In genomic region chr5:59921816-59922215, GRCh38 we compare ENCODE assay signal across 17 cellular contexts. TPM values are rescaled to one million over a fixed set of nuclear protein-coding genes. Genes with fewer than 3 reads are reported as not detected.
A peak's percentile ranks its signal among the peaks of the same experiment; 100 is the strongest.
DNase-seq lines count a peak whose midpoint lies in the region; ATAC-seq and TF ChIP-seq lines count a peak whose summit lies in the region.
"Had no signal": no experiment of that assay in that cellular context is flagged by ENCODE, and none has a peak within 500 bp of the region (broad histone marks: within the 10 kb centered on the region; RNA-seq: fewer than 3 reads in every experiment).

No MANE protein-coding gene starts in this region.

- DNase-seq in ELF-1 (ENCODE audit: low read depth, low spot score): peak; percentile 6
- peak; percentile 20 for DNase-seq in WERI-Rb-1
- DNase-seq in glutamatergic neuron: peak; percentile 35
- DNase-seq in mesendoderm: peak; percentile 37
- no peak for DNase-seq in HPDE6-E6E7 (ENCODE audit: extremely low spot score)
- no peak for DNase-seq in activated T-cell treated with anti-CD3 and anti-CD28 coated beads, Interleukin-2, amount 50 U/mL, for 4 hours
- no peak for DNase-seq in NCI-H446 treated with DMSO at 0.1 percent for 48 hours (lab: John Stamatoyannopoulos, UW)
- DNase-seq: AML-193; Caco-2; CD4-positive, alpha-beta T cell; GF-D8; HFFc6 had no signal

- no peak overlapping the region for H4K5ac ChIP-seq in mesendoderm (ENCODE audit: low read length)

- H4K8ac ChIP-seq in mesendoderm (ENCODE audit: low read depth, low read length): no peak overlapping the region

- no peaks in the 10 kb centered on the region for H3K36me3 Mint-ChIP-seq in glutamatergic neuron (ENCODE audit: unreplicated experiment)
- H3K36me3 Mint-ChIP-seq in activated T-cell treated with anti-CD3 and anti-CD28 coated beads, Interleukin-2, amount 50 U/mL, for 4 hours (ENCODE audit: insufficient read depth): no peaks in the 10 kb centered on the region

- no peaks in the 10 kb centered on the region for H3K36me3 ChIP-seq in WERI-Rb-1
- H3K36me3 ChIP-seq in mesendoderm (ENCODE audit: control insufficient read depth, insufficient read depth, low read length): no peaks in the 10 kb centered on the region

- H3K4me3 ChIP-seq in WERI-Rb-1 (ENCODE audit: low read depth, low read length): no peak overlapping the region
- no peak overlapping the region for H3K4me3 ChIP-seq in mesendoderm (ENCODE audit: low read length)
- H3K4me3 ChIP-seq: A549 had no signal

- TF ChIP-seq CTCF in WERI-Rb-1 (IDR thresholded peaks at IDR 0.05; ENCODE audit: low read depth, low read length) (no peak), glutamatergic neuron (IDR thresholded peaks at IDR 0.05; ENCODE audit: partially characterized antibody, unreplicated experiment) (no peak)

- H3K27me3 Mint-ChIP-seq in glutamatergic neuron (ENCODE audit: unreplicated experiment): no peaks in the 10 kb centered on the region
- H3K27me3 Mint-ChIP-seq in activated T-cell treated with anti-CD3 and anti-CD28 coated beads, Interleukin-2, amount 50 U/mL, for 4 hours (ENCODE audit: low read depth): no peaks in the 10 kb centered on the region

- H3K4me1 Mint-ChIP-seq in glutamatergic neuron (ENCODE audit: low read depth, unreplicated experiment): peaks cover 13% of the 10 kb centered on the region
- H3K4me1 Mint-ChIP-seq in activated T-cell treated with anti-CD3 and anti-CD28 coated beads, Interleukin-2, amount 50 U/mL, for 4 hours (ENCODE audit: low read depth): no peaks in the 10 kb centered on the region

- no peak overlapping the region for H3K4me3 Mint-ChIP-seq in glutamatergic neuron (ENCODE audit: unreplicated experiment)
- H3K4me3 Mint-ChIP-seq in activated T-cell treated with anti-CD3 and anti-CD28 coated beads, Interleukin-2, amount 50 U/mL, for 4 hours: no peak overlapping the region
- H3K4me3 Mint-ChIP-seq: CD4-positive, alpha-beta T cell; HFFc6 had no signal

- no peak overlapping the region for H2BK5ac ChIP-seq in mesendoderm (ENCODE audit: low read length)

- no peak for ATAC-seq in activated T-cell treated with anti-CD3 and anti-CD28 coated beads, Interleukin-2, amount 50 U/mL, for 4 hours
- no peak for ATAC-seq in GM18498 (IDR thresholded peaks at IDR 0.05; ENCODE audit: unreplicated experiment)
- ATAC-seq: A549, HCT116 had no signal

- WGBS in mesendoderm (ENCODE audit: extremely low coverage, insufficient coverage, low lambda C conversion rate): no CpG with 5 or more reads among the region's 6 CpGs

- no peak overlapping the region for H3K18ac ChIP-seq in mesendoderm (ENCODE audit: low read length)

- H3K9me3 Mint-ChIP-seq in glutamatergic neuron (ENCODE audit: unreplicated experiment): no peaks in the 10 kb centered on the region
- no peaks in the 10 kb centered on the region for H3K9me3 Mint-ChIP-seq in activated T-cell treated with anti-CD3 and anti-CD28 coated beads, Interleukin-2, amount 50 U/mL, for 4 hours
- H3K9me3 Mint-ChIP-seq: CD4-positive, alpha-beta T cell; HFFc6 had no signal

- H2BK15ac ChIP-seq in mesendoderm (replicated peaks; ENCODE audit: low read depth): no peak overlapping the region

- H3K79me2 ChIP-seq in mesendoderm (ENCODE audit: control insufficient read depth, insufficient read depth, low read length): no peaks in the 10 kb centered on the region

- no peak overlapping the region for H2BK120ac ChIP-seq in mesendoderm (ENCODE audit: low read depth, low read length)

- no peaks in the 10 kb centered on the region for H3K79me1 ChIP-seq in mesendoderm (ENCODE audit: low read length)

- peaks cover 2% of the 10 kb centered on the region for H3K4me1 ChIP-seq in mesendoderm (ENCODE audit: control insufficient read depth, low read depth, low read length)
- H3K4me1 ChIP-seq: A549, Caco-2 had no signal

- H3K4ac ChIP-seq in mesendoderm (ENCODE audit: low read depth, low read length): no peak overlapping the region

- no peaks in the 10 kb centered on the region for H3K9me3 ChIP-seq in WERI-Rb-1 (ENCODE audit: severe bottlenecking)
- H3K9me3 ChIP-seq: A549, Caco-2 had no signal

- H3K23ac ChIP-seq in mesendoderm (ENCODE audit: low read length): no peak overlapping the region

- H3K27me3 ChIP-seq in WERI-Rb-1 (ENCODE audit: insufficient read depth, low read depth, severe bottlenecking) (no peaks in the 10 kb centered on the region), mesendoderm (ENCODE audit: insufficient read depth, low read length, poor library complexity) (no peaks in the 10 kb centered on the region)

- no peak overlapping the region for H3K56ac ChIP-seq in mesendoderm (ENCODE audit: low read length)

- no peak overlapping the region for H3K4me2 ChIP-seq in mesendoderm (ENCODE audit: low read length)
- H3K4me2 ChIP-seq: A549 had no signal

- no peak overlapping the region for H2AK5ac ChIP-seq in mesendoderm (ENCODE audit: low read length)

- H3K27ac Mint-ChIP-seq in glutamatergic neuron (ENCODE audit: unreplicated experiment): no peak overlapping the region
- H3K27ac Mint-ChIP-seq: CD4-positive, alpha-beta T cell; HFFc6 had no signal

- no peak overlapping the region for H3K27ac ChIP-seq in WERI-Rb-1
- H3K27ac ChIP-seq in mesendoderm (ENCODE audit: low read depth, low read length): no peak overlapping the region
- H3K27ac ChIP-seq: 22Rv1, A549, C4-2B had no signal

- no peak overlapping the region for H3K9ac ChIP-seq in mesendoderm (ENCODE audit: low read length)

RNA-seq across cellular contexts. Expression of gene PDE4D, which starts 28.3 kb away (rescaled TPM):
- total RNA-seq in glutamatergic neuron (ENCODE audit: unreplicated experiment): 13.2 TPM
- 2.5 TPM for polyA plus RNA-seq in mesendoderm (2013, experiment 1 of 2)
- 2.5 TPM for polyA plus RNA-seq in mesendoderm (2013, experiment 2 of 2)
- total RNA-seq in activated T-cell treated with anti-CD3 and anti-CD28 coated beads, Interleukin-2, amount 50 U/mL, for 4 hours: 10 to 100 TPM; 13.9 to 17.1 (median 16.7) TPM

Comparison
In these comparisons a context has a peak if more than half of its experiments do, and no peak if none do; other contexts are left out.
1. DNase-seq: peak in ELF-1 (single experiment), WERI-Rb-1 (single experiment), glutamatergic neuron (single experiment) and mesendoderm (single experiment); none in HPDE6-E6E7 (single experiment), activated T-cell treated with anti-CD3 and anti-CD28 coated beads, Interleukin-2, amount 50 U/mL, for 4 hours (single experiment) and NCI-H446 treated with DMSO at 0.1 percent for 48 hours (single experiment).